19 cellular contexts compared by ENCODE assay signal in the genomic region with DNA sequence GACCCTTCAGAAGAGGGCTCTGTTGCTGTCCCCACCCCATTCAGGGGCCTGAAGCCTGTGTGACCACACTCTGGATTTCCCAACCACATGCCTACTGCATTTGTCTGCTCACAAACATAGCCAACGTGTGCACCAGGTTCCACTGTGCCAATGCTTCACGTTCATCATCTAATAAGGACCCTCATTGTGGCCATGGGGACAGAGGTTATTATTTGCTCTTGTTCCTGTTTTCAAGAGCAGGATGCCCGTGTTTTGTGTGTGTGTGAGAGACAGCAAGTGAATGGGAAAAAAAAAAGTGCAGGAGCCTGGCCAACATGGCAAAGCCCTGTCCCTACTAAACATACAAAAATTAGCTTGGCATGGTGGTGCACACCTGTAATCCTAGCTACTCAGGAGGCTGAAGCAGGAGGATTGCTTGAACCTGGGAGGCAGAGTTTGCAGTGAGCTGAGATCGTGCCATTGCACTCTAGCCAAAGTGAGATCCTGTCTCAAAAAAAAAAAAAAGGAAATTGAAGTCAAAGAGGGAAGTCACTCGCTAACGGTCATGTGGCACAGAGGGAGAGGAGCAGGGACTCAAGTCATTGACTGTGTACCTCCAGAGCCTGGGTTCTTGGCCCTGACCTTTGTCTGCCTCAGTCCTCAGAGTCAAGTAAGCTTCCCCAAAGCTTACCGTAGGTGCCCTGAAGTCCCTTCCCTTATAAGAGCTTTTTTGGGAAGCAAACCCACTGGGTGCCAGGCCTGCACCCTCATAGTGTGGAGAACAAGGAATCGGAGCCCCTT. TPM values are rescaled to one million over a fixed set of nuclear protein-coding genes. Genes with fewer than 3 reads are reported as not detected.
DNase-seq lines count a peak whose midpoint lies in the region; ATAC-seq and TF ChIP-seq lines count a peak whose summit lies in the region.
"Had no signal": no experiment of that assay in that cellular context is flagged by ENCODE, and none has a peak within 500 bp of the region (broad histone marks: within the 10 kb centered on the region; RNA-seq: fewer than 3 reads in every experiment).

No MANE protein-coding gene starts in this region.

- TF ChIP-seq CTCF in left lung (IDR thresholded peaks at IDR 0.05) (no peak), tibial nerve (IDR thresholded peaks at IDR 0.05) (no peak)

- TF ChIP-seq EP300 in tibial nerve (IDR thresholded peaks at IDR 0.05), result no peak

- no peak for DNase-seq in activated CD8-positive, alpha-beta memory T cell treated with anti-CD3 and anti-CD28 coated beads, Interleukin-2, amount 10 ng/mL, durations not matched to agents 7 days and 5 days
- no peak for DNase-seq in activated CD8-positive, alpha-beta memory T cell treated with anti-CD3 and anti-CD28 coated beads for 24 hours
- DNase-seq in SKM-1 (lab: John Stamatoyannopoulos, UW; ENCODE audit: unreplicated experiment) (peak; percentile 69), left lung (peak; percentile 48 to 77), tibial nerve (ENCODE audit: low spot score in 2 of 2) (no peak), mesenteric fat pad (ENCODE audit: low spot score) (no peak)
- no peak for DNase-seq in stimulated activated naive CD4-positive, alpha-beta T cell (lab: John Stamatoyannopoulos, UW)
- no peak for DNase-seq in natural killer cell treated with Interleukin-12 subunit alpha and Interleukin-12 subunit beta and Interleukin-15 and Interleukin-18, amount 100 ng/mL, for 72 hours (ENCODE audit: low spot score)
- DNase-seq: activated CD8-positive, alpha-beta memory T cell treated with anti-CD3 and anti-CD28 coated beads, Interleukin-2, amount 50 U/mL, for 48 hours; Calu3; GM23248; sigmoid colon had no signal

- H3K4me3 Mint-ChIP-seq in activated CD8-positive, alpha-beta memory T cell treated with anti-CD3 and anti-CD28 coated beads, Interleukin-2, amount 10 ng/mL, durations not matched to agents 7 days and 5 days, result no peak overlapping the region
- H3K4me3 Mint-ChIP-seq in natural killer cell treated with Interleukin-12 subunit alpha and Interleukin-12 subunit beta and Interleukin-15 and Interleukin-18, amount 100 ng/mL, for 72 hours, result no peak overlapping the region
- H3K4me3 Mint-ChIP-seq: nephron; stimulated activated naive CD8-positive, alpha-beta T cell treated with anti-CD3 and anti-CD28 coated beads, Interleukin-15, Interleukin-2, amounts not matched to agents 100 ng/mL and 50 ng/mL, for 24 hours had no signal

- no peaks in the 10 kb centered on the region for H3K9me3 Mint-ChIP-seq in activated CD8-positive, alpha-beta memory T cell treated with anti-CD3 and anti-CD28 coated beads, Interleukin-2, amount 10 ng/mL, durations not matched to agents 7 days and 5 days (ENCODE audit: low read depth)
- no peaks in the 10 kb centered on the region for H3K9me3 Mint-ChIP-seq in natural killer cell treated with Interleukin-12 subunit alpha and Interleukin-12 subunit beta and Interleukin-15 and Interleukin-18, amount 100 ng/mL, for 72 hours
- H3K9me3 Mint-ChIP-seq: nephron; stimulated activated naive CD8-positive, alpha-beta T cell treated with anti-CD3 and anti-CD28 coated beads, Interleukin-15, Interleukin-2, amounts not matched to agents 100 ng/mL and 50 ng/mL, for 24 hours had no signal

- ATAC-seq in activated CD8-positive, alpha-beta memory T cell treated with anti-CD3 and anti-CD28 coated beads, Interleukin-2, amount 10 ng/mL, durations not matched to agents 7 days and 5 days, result no peak
- ATAC-seq in left lung, result peak; percentile 3
- no peak for ATAC-seq in natural killer cell treated with Interleukin-12 subunit alpha and Interleukin-12 subunit beta and Interleukin-15 and Interleukin-18, amount 100 ng/mL, for 72 hours
- ATAC-seq: SK-N-SH treated with all-trans-retinoic acid at 6 μM for 48 hours had no signal

- H3K36me3 Mint-ChIP-seq in activated CD8-positive, alpha-beta memory T cell treated with anti-CD3 and anti-CD28 coated beads, Interleukin-2, amount 10 ng/mL, durations not matched to agents 7 days and 5 days, result peaks cover 10% of the 10 kb centered on the region
- H3K36me3 Mint-ChIP-seq in natural killer cell treated with Interleukin-12 subunit alpha and Interleukin-12 subunit beta and Interleukin-15 and Interleukin-18, amount 100 ng/mL, for 72 hours, result no peaks in the 10 kb centered on the region

- peaks cover 4% of the 10 kb centered on the region for H3K4me1 Mint-ChIP-seq in activated CD8-positive, alpha-beta memory T cell treated with anti-CD3 and anti-CD28 coated beads, Interleukin-2, amount 10 ng/mL, durations not matched to agents 7 days and 5 days
- peaks cover 0 to 8% of the 10 kb centered on the region in 2 donors for H3K4me1 Mint-ChIP-seq in natural killer cell treated with Interleukin-12 subunit alpha and Interleukin-12 subunit beta and Interleukin-15 and Interleukin-18, amount 100 ng/mL, for 72 hours (ENCODE audit: low read depth in 2 of 2)
- H3K4me1 Mint-ChIP-seq: nephron had no signal

- H3K27me3 ChIP-seq in left lung (no peaks in the 10 kb centered on the region), tibial nerve (no peaks in the 10 kb centered on the region)
- H3K27me3 ChIP-seq: adrenal gland, esophagus muscularis mucosa, sigmoid colon had no signal

- CTCF ChIA-PET in activated CD8-positive, alpha-beta memory T cell treated with anti-CD3 and anti-CD28 coated beads, Interleukin-2, amount 10 ng/mL, durations not matched to agents 7 days and 5 days (lab: Charles Lee), result no interaction called here

- WGBS in tibial nerve, 2 donors, result 73 to 76% methylated on average over 8 of the region's 8 CpGs

- H3K36me3 ChIP-seq in left lung (peaks cover 0 to 68% of the 10 kb centered on the region in 2 donors), tibial nerve (peaks cover 0 to 97% (median 39%) of the 10 kb centered on the region in 3 donors)

- H3K27ac ChIP-seq in left lung, result peak overlapping the region; percentile 42 to 91
- peak overlapping the region in 3 of 4 donors; percentile 30 to 50 (median 45) for H3K27ac ChIP-seq in tibial nerve
- H3K27ac ChIP-seq: GM23248, sigmoid colon had no signal

- H3K4me1 ChIP-seq in left lung, result peaks cover 4 to 75% of the 10 kb centered on the region in 2 donors
- H3K4me1 ChIP-seq in tibial nerve, result peaks cover 0 to 14% (median 0%) of the 10 kb centered on the region in 4 donors
- H3K4me1 ChIP-seq: adrenal gland had no signal

- H3K27ac Mint-ChIP-seq in activated CD8-positive, alpha-beta memory T cell treated with anti-CD3 and anti-CD28 coated beads, Interleukin-2, amount 10 ng/mL, durations not matched to agents 7 days and 5 days, result peak overlapping the region; percentile 20
- no peak overlapping the region for H3K27ac Mint-ChIP-seq in natural killer cell treated with Interleukin-12 subunit alpha and Interleukin-12 subunit beta and Interleukin-15 and Interleukin-18, amount 100 ng/mL, for 72 hours
- H3K27ac Mint-ChIP-seq: nephron; stimulated activated naive CD8-positive, alpha-beta T cell treated with anti-CD3 and anti-CD28 coated beads, Interleukin-15, Interleukin-2, amounts not matched to agents 100 ng/mL and 50 ng/mL, for 24 hours had no signal

- intact Hi-C loops in left lung (cut with DNase I), result no loop called here

- TF ChIP-seq POLR2A in tibial nerve (IDR thresholded peaks at IDR 0.05), result no peak

- H3K27me3 Mint-ChIP-seq in activated CD8-positive, alpha-beta memory T cell treated with anti-CD3 and anti-CD28 coated beads, Interleukin-2, amount 10 ng/mL, durations not matched to agents 7 days and 5 days, result no peaks in the 10 kb centered on the region
- no peaks in the 10 kb centered on the region for H3K27me3 Mint-ChIP-seq in natural killer cell treated with Interleukin-12 subunit alpha and Interleukin-12 subunit beta and Interleukin-15 and Interleukin-18, amount 100 ng/mL, for 72 hours
- H3K27me3 Mint-ChIP-seq: stimulated activated naive CD8-positive, alpha-beta T cell treated with anti-CD3 and anti-CD28 coated beads, Interleukin-15, Interleukin-2, amounts not matched to agents 100 ng/mL and 50 ng/mL, for 24 hours had no signal

- H3K9me3 ChIP-seq in left lung (no peaks in the 10 kb centered on the region), tibial nerve (no peaks in the 10 kb centered on the region)
- H3K9me3 ChIP-seq: adrenal gland, esophagus muscularis mucosa, sigmoid colon had no signal

- H3K4me3 ChIP-seq in left lung (no peak overlapping the region), tibial nerve (no peak overlapping the region)
- H3K4me3 ChIP-seq: adrenal gland, esophagus muscularis mucosa, GM23248, sigmoid colon had no signal

RNA-seq across cellular contexts. Expression of gene B3GNT8, which starts 6.9 kb away (rescaled TPM):
- 1 to 10 TPM; 3.2 TPM for total RNA-seq in activated CD8-positive, alpha-beta memory T cell treated with anti-CD3 and anti-CD28 coated beads, Interleukin-2, amount 10 ng/mL, durations not matched to agents 7 days and 5 days
- total RNA-seq in left lung, result 10 to 100 TPM; 21.8 to 41.5 TPM
- 1 to 10 TPM; 3.8 to 9.0 (median 5.7) TPM for total RNA-seq in tibial nerve
- 8.1 TPM for total RNA-seq in mesenteric fat pad
- total RNA-seq in natural killer cell treated with Interleukin-12 subunit alpha and Interleukin-12 subunit beta and Interleukin-15 and Interleukin-18, amount 100 ng/mL, for 72 hours, result 1 to 10 TPM in 1 of 2 donors, under 1 TPM in 1; 0.78 to 3.0 TPM

RNA-seq across cellular contexts. Expression of gene DMAC2, which starts 19.4 kb away (rescaled TPM):
- total RNA-seq in activated CD8-positive, alpha-beta memory T cell treated with anti-CD3 and anti-CD28 coated beads, Interleukin-2, amount 10 ng/mL, durations not matched to agents 7 days and 5 days, result 10 to 100 TPM; 43.2 to 56.5 TPM
- 10 to 100 TPM; 58.3 to 58.5 TPM for total RNA-seq in left lung
- total RNA-seq in tibial nerve, result 10 to 100 TPM; 28.8 to 38.7 (median 35.7) TPM
- 33.0 TPM for total RNA-seq in mesenteric fat pad
- 10 to 100 TPM; 58.3 to 58.7 TPM for total RNA-seq in natural killer cell treated with Interleukin-12 subunit alpha and Interleukin-12 subunit beta and Interleukin-15 and Interleukin-18, amount 100 ng/mL, for 72 hours

RNA-seq across cellular contexts. Expression of gene ERICH4, which starts 22.7 kb away (rescaled TPM):
- not detected for total RNA-seq in activated CD8-positive, alpha-beta memory T cell treated with anti-CD3 and anti-CD28 coated beads, Interleukin-2, amount 10 ng/mL, durations not matched to agents 7 days and 5 days
- total RNA-seq in left lung (not detected), tibial nerve (not detected), mesenteric fat pad (not detected)
- total RNA-seq in natural killer cell treated with Interleukin-12 subunit alpha and Interleukin-12 subunit beta and Interleukin-15 and Interleukin-18, amount 100 ng/mL, for 72 hours, result not detected
- total RNA-seq: A673, adrenal gland, Calu3, esophagus muscularis mucosa, GM23248, left colon, sigmoid colon had no signal

RNA-seq across cellular contexts. Expression of gene BCKDHA, which starts 22.7 kb away (rescaled TPM):
- total RNA-seq in activated CD8-positive, alpha-beta memory T cell treated with anti-CD3 and anti-CD28 coated beads, Interleukin-2, amount 10 ng/mL, durations not matched to agents 7 days and 5 days, result 10 to 100 TPM; 18.7 to 20.1 TPM
- total RNA-seq in left lung, result 10 to 100 TPM; 12.1 to 17.8 TPM
- total RNA-seq in tibial nerve, result 10 to 100 TPM; 48.6 to 61.4 (median 54.2) TPM
- total RNA-seq in mesenteric fat pad, result 5.7 TPM
- 10 to 100 TPM; 10.9 to 13.7 TPM for total RNA-seq in natural killer cell treated with Interleukin-12 subunit alpha and Interleukin-12 subunit beta and Interleukin-15 and Interleukin-18, amount 100 ng/mL, for 72 hours

RNA-seq across cellular contexts. Expression of gene EXOSC5, which starts 23.1 kb away (rescaled TPM):
- 10 to 100 TPM; 24.4 to 36.0 TPM for total RNA-seq in activated CD8-positive, alpha-beta memory T cell treated with anti-CD3 and anti-CD28 coated beads, Interleukin-2, amount 10 ng/mL, durations not matched to agents 7 days and 5 days
- total RNA-seq in left lung (10 to 100 TPM; 10.3 to 17.4 TPM), tibial nerve (10 to 100 TPM; 14.0 to 21.3 (median 19.8) TPM), mesenteric fat pad (9.6 TPM)
- 10 to 100 TPM; 31.5 to 56.6 TPM for total RNA-seq in natural killer cell treated with Interleukin-12 subunit alpha and Interleukin-12 subunit beta and Interleukin-15 and Interleukin-18, amount 100 ng/mL, for 72 hours

Comparison
In these comparisons a context has a peak if more than half of its experiments do, and no peak if none do; other contexts are left out.
1. DNase-seq: peak in SKM-1 (single experiment) and left lung (2 of 2); none in activated CD8-positive, alpha-beta memory T cell treated with anti-CD3 and anti-CD28 coated beads, Interleukin-2, amount 10 ng/mL, durations not matched to agents 7 days and 5 days (single experiment), activated CD8-positive, alpha-beta memory T cell treated with anti-CD3 and anti-CD28 coated beads for 24 hours (single experiment), tibial nerve (0 of 2), stimulated activated naive CD4-positive, alpha-beta T cell (0 of 6), mesenteric fat pad (single experiment) and natural killer cell treated with Interleukin-12 subunit alpha and Interleukin-12 subunit beta and Interleukin-15 and Interleukin-18, amount 100 ng/mL, for 72 hours (single experiment).